ENCODE assay signal across 7 cellular contexts in genomic region chr20:50153500-50154377, GRCh38. TPM values are rescaled to one million over a fixed set of nuclear protein-coding genes. Genes with fewer than 3 reads are reported as not detected.
A peak's percentile ranks its signal among the peaks of the same experiment; 100 is the strongest.
DNase-seq lines count a peak whose midpoint lies in the region; ATAC-seq lines count a peak whose summit lies in the region.

TSS of gene PEDS1 (minus strand) at chr20:50153723. CDS start at chr20:50153637, 86 bp downstream.

- intact Hi-C loops in sciatic nerve (cut with DNase I): no loop called here

- peak; percentile 42 for ATAC-seq in GM18499 (IDR thresholded peaks at IDR 0.05; ENCODE audit: insufficient read depth, unreplicated experiment)
- peak; percentile 96 for ATAC-seq in HG02885 (IDR thresholded peaks at IDR 0.05; ENCODE audit: poor library complexity, unreplicated experiment)
- ATAC-seq in sciatic nerve: peak; percentile 95

- DNase-seq in NCI-H1930 (lab: John Stamatoyannopoulos, UW) (peak; percentile 82 to 95), T1000 (lab: John Stamatoyannopoulos, UW) (peak; percentile 94), astrocyte of the hippocampus (ENCODE audit: low read depth, low spot score) (peak; percentile 98), hippocampal formation (lab: John Stamatoyannopoulos, UW) (peak; percentile 80 to 84), sciatic nerve (ENCODE audit: low spot score) (peak; percentile 94)

RNA-seq across cellular contexts. Expression of gene PEDS1, which starts in this region (rescaled TPM):
- total RNA-seq in sciatic nerve: 39.5 TPM

Comparison
In these comparisons a context has a peak if more than half of its experiments do, and no peak if none do; other contexts are left out.
1. Peak in every context shown above with its lines: DNase-seq and ATAC-seq.
2. ATAC-seq: peak in every context shown above with its lines; median percentile 96 in HG02885; 95 in sciatic nerve; 42 in GM18499.